Comparison of ENCODE assay signal across 9 cellular contexts in genomic region chr9:22037954-22038690, GRCh38. TPM values are rescaled to one million over a fixed set of nuclear protein-coding genes. Genes with fewer than 3 reads are reported as not detected.
A peak's percentile ranks its signal among the peaks of the same experiment; 100 is the strongest.
DNase-seq lines count a peak whose midpoint lies in the region; ATAC-seq, FAIRE-seq and TF ChIP-seq lines count a peak whose summit lies in the region.
"Had no signal": no experiment of that assay in that cellular context is flagged by ENCODE, and none has a peak within 500 bp of the region (broad histone marks: within the 10 kb centered on the region; RNA-seq: fewer than 3 reads in every experiment).

No MANE protein-coding gene starts in this region.

- H2BK20ac ChIP-seq in IMR-90 (ENCODE audit: low read depth, low read length) = no peak overlapping the region

- CTCF ChIA-PET in IMR-90 (lab: Yijun Ruan, JAX) = interaction anchor here (0.7 to 6.4 kb wide), 10 partner anchors 15 to 229 kb away, joined by 3 to 34 read pairs (median 6); partner anchors contain the start of gene CDKN2B

- H3K4me2 ChIP-seq in IMR-90 (ENCODE audit: low read depth, low read length) = no peak overlapping the region

- H4K5ac ChIP-seq in IMR-90 (ENCODE audit: low read depth, low read length) = no peak overlapping the region

- no peak overlapping the region for H3K9ac ChIP-seq in IMR-90 (ENCODE audit: low read depth, low read length)

- intact Hi-C loops in IMR-90 (cut with micrococcal nuclease) = loop anchor here (2.0 kb wide), 1 partner anchor 225 kb away; no protein-coding TSS in a partner anchor
- intact Hi-C loops in ascending aorta (cut with DNase I) = loop anchor here (1.0 kb wide), 2 partner anchors 29 to 224 kb away; partner anchors contain the start of gene CDKN2B
- intact Hi-C loops in right lobe of liver (cut with DNase I) = no loop called here

- H4K20me1 ChIP-seq in IMR-90 (ENCODE audit: insufficient read depth, low read length) = no peaks in the 10 kb centered on the region

- H4K8ac ChIP-seq in IMR-90 (ENCODE audit: low read depth in 2 of 2, low read length in 2 of 2) = no peak overlapping the region

- H3K4me1 ChIP-seq in IMR-90 (ENCODE audit: control insufficient read depth, insufficient read depth, low read length) (peaks cover 4% of the 10 kb centered on the region), ascending aorta (no peaks in the 10 kb centered on the region), right lobe of liver (peaks cover 0 to 6% (median 0%) of the 10 kb centered on the region in 4 donors)

- no peak overlapping the region for H3K18ac ChIP-seq in IMR-90 (ENCODE audit: low read depth, low read length)

- TF ChIP-seq RAD21 in IMR-90 (IDR thresholded peaks at IDR 0.05; ENCODE audit: low read length) = peak; percentile 67

- H3K36me3 ChIP-seq in IMR-90 (ENCODE audit: control insufficient read depth, insufficient read depth, low read length) (peaks cover 1% of the 10 kb centered on the region; the same call in 1 of the 2 replicates), ascending aorta (no peaks in the 10 kb centered on the region), right lobe of liver (no peaks in the 10 kb centered on the region)

- no peak overlapping the region for H2BK5ac ChIP-seq in IMR-90 (ENCODE audit: low read depth, low read length, poor library complexity, severe bottlenecking)

- FAIRE-seq in G401.6 (lab: Jason Lieb, UNC) = peak; percentile 80

- H3K4ac ChIP-seq in IMR-90 (ENCODE audit: low read depth, low read length) = no peak overlapping the region

- H3K27ac ChIP-seq in IMR-90 (ENCODE audit: insufficient read depth, low read length) = no peak overlapping the region
- H3K27ac ChIP-seq in ascending aorta = no peak overlapping the region
- no peak overlapping the region for H3K27ac ChIP-seq in right lobe of liver

- peaks cover 3% of the 10 kb centered on the region for H3K9me1 ChIP-seq in IMR-90 (ENCODE audit: insufficient read depth, low read length)

- no CpG with 5 or more reads among the region's 2 CpGs for WGBS in IMR-90 (ENCODE audit: extremely low coverage in 2 of 2, insufficient read length in 1 of 2), 2 experiments
- WGBS in right lobe of liver (ENCODE audit: insufficient coverage, low coverage, low lambda C conversion rate, missing lambda C conversion rate) = 9% methylated on average over 2 of the region's 2 CpGs

- H3K9me3 ChIP-seq in IMR-90 (ENCODE audit: control insufficient read depth, insufficient read depth, low read length) = no peaks in the 10 kb centered on the region
- no peaks in the 10 kb centered on the region for H3K9me3 ChIP-seq in ascending aorta
- no peaks in the 10 kb centered on the region for H3K9me3 ChIP-seq in right lobe of liver

- ATAC-seq in IMR-90 (ENCODE audit: low read depth) = peak; percentile 36; the same call in 1 of the 2 replicates
- peak; percentile 53 to 66 (median 65) for ATAC-seq in right lobe of liver
- no peak for ATAC-seq in GM19463 (IDR thresholded peaks at IDR 0.05; ENCODE audit: unreplicated experiment)

- H3K27me3 ChIP-seq in IMR-90 (ENCODE audit: control insufficient read depth, insufficient read depth, low read length) (no peaks in the 10 kb centered on the region), ascending aorta (no peaks in the 10 kb centered on the region), right lobe of liver (no peaks in the 10 kb centered on the region)

- dilution Hi-C loops in IMR-90 (cut with HindIII; ENCODE audit: low sequenced_read_pairs, unreplicated experiment) = no loop called here

- DNase-seq in IMR-90 = peak; percentile 47
- no peak for DNase-seq in ascending aorta (ENCODE audit: low spot score in 2 of 2)
- no peak for DNase-seq in right lobe of liver
- no peak for DNase-seq in activated CD4-positive, alpha-beta T cell treated with anti-CD3 and anti-CD28 coated beads for 4 hours
- no peak for DNase-seq in stimulated activated CD4-positive, alpha-beta T cell treated with anti-CD3 and anti-CD28 coated beads, Interleukin-4, amount 100 ng/mL, for 24 hours
- no peak for DNase-seq in activated naive CD4-positive, alpha-beta T cell treated with Interleukin-2 at 50 U/mL for 16 hours

- in situ Hi-C loops in IMR-90 (cut with MboI; ENCODE audit: low sequenced_read_pairs) = no loop called here

- BruUV-seq in IMR-90 (replicated peaks; lab: Mats Ljungman, UMichigan) = no TSS peak

- no peak overlapping the region for H2BK15ac ChIP-seq in IMR-90 (ENCODE audit: low read depth, low read length)

- POLR2A ChIA-PET in IMR-90 (lab: Charles Lee; ENCODE audit: unreplicated experiment) = no interaction called here

- H2BK120ac ChIP-seq in IMR-90 (ENCODE audit: low read depth, low read length) = no peak overlapping the region

- no peak overlapping the region for H2AK9ac ChIP-seq in IMR-90 (replicated peaks; ENCODE audit: low read depth, low read length, poor library complexity)

- H3K56ac ChIP-seq in IMR-90 (ENCODE audit: extremely low read depth, insufficient read depth, low read length) = no peak overlapping the region

- H3K79me1 ChIP-seq in IMR-90 (ENCODE audit: low read depth in 1 of 2, low read length in 2 of 2) = no peaks in the 10 kb centered on the region

- H3K23ac ChIP-seq in IMR-90 (ENCODE audit: low read depth, low read length) = no peak overlapping the region

- H3K14ac ChIP-seq in IMR-90 (replicated peaks; ENCODE audit: low read depth, low read length) = no peak overlapping the region

- TF ChIP-seq CTCF in IMR-90 (conservative IDR thresholded peaks at IDR 0.05; ENCODE audit: low read depth, low read length) (peak; percentile 55), ascending aorta (IDR thresholded peaks at IDR 0.05) (peak in 2 of 3 experiments; percentile 37 to 50), right lobe of liver (IDR thresholded peaks at IDR 0.05) (peak; percentile 36 to 61 (median 60))

- no peak overlapping the region for H2AK5ac ChIP-seq in IMR-90 (ENCODE audit: low read depth, low read length)

- no peak for TF ChIP-seq POLR2A in IMR-90 (IDR thresholded peaks at IDR 0.05; ENCODE audit: low read depth, low read length)
- no peak for TF ChIP-seq POLR2A in right lobe of liver (IDR thresholded peaks at IDR 0.05)

- H3K4me3 ChIP-seq in IMR-90 (ENCODE audit: insufficient read depth, low read depth, low read length) (no peak overlapping the region), ascending aorta (no peak overlapping the region), right lobe of liver (no peak overlapping the region)

- H2AFZ ChIP-seq in IMR-90 (replicated peaks; ENCODE audit: low read length, poor library complexity) = no peak overlapping the region

- no peak overlapping the region for H4K91ac ChIP-seq in IMR-90 (ENCODE audit: insufficient read depth, low read depth, low read length)

TF ChIP-seq in IMR-90, 13 proteins besides CTCF, POLR2A, EP300 and RAD21:
- no peak for TF ChIP-seq RCOR1 (IDR thresholded peaks at IDR 0.05; ENCODE audit: insufficient replicate concordance, low read length)
- TF ChIP-seq BHLHE40 (IDR thresholded peaks at IDR 0.05; ENCODE audit: low read depth, low read length) = no peak
- TF ChIP-seq CHD1 (IDR thresholded peaks at IDR 0.05; ENCODE audit: low read depth, low read length) = no peak
- TF ChIP-seq SMC3 (IDR thresholded peaks at IDR 0.05; ENCODE audit: low read depth, low read length) = peak; percentile 48
- peak; percentile 87 for TF ChIP-seq CEBPB (IDR thresholded peaks at IDR 0.05; ENCODE audit: low read depth, low read length)
- no peak for TF ChIP-seq RFX5 (IDR thresholded peaks at IDR 0.05; ENCODE audit: low read depth, low read length)
- no peak for TF ChIP-seq USF2 (IDR thresholded peaks at IDR 0.05; ENCODE audit: low read depth, low read length)
- TF ChIP-seq NFE2L2 (IDR thresholded peaks at IDR 0.05; ENCODE audit: low read depth, low read length) = no peak
- no peak for TF ChIP-seq MXI1 (IDR thresholded peaks at IDR 0.05; ENCODE audit: borderline replicate concordance, low read depth, low read length)
- TF ChIP-seq MAZ (IDR thresholded peaks at IDR 0.05; ENCODE audit: borderline replicate concordance, low read depth, low read length) = no peak
- TF ChIP-seq ELK1 (IDR thresholded peaks at IDR 0.05; ENCODE audit: borderline replicate concordance, low read depth, low read length) = no peak
- no peak for TF ChIP-seq FOS (IDR thresholded peaks at IDR 0.05; ENCODE audit: low read depth, low read length)
- no peak for TF ChIP-seq MAFK (IDR thresholded peaks at IDR 0.05; ENCODE audit: low read depth, low read length)

RNA-seq across cellular contexts. Expression of gene CDKN2B, which starts 29.0 kb away (rescaled TPM):
- total RNA-seq in IMR-90 (2012; rRNA removed) (3.6 and 5.6 TPM in 2 replicates), ascending aorta (11.4 TPM), right lobe of liver (1 to 10 TPM in 5 of 6 experiments, under 1 TPM in 1; 0.64 to 4.2 (median 1.8) TPM)
- polyA plus RNA-seq in IMR-90 (2012; rRNA removed) = 7.3 and 8.2 TPM in 2 replicates
- 4.0 and 5.4 TPM in 2 replicates for polyA plus RNA-seq in IMR-90 (2012; cell fraction: cytosol; rRNA removed)
- polyA plus RNA-seq in IMR-90 (2012; cell fraction: nucleus; rRNA removed; ENCODE audit: low replicate concordance) = 20.4 and 30.8 TPM in 2 replicates
- total RNA-seq: naive thymus-derived CD8-positive, alpha-beta T cell had no signal

RNA-seq across cellular contexts. Expression of gene CDKN2B-AS1, which starts 43.5 kb away (rescaled TPM):
- 1.1 and 1.7 TPM in 2 replicates for total RNA-seq in IMR-90 (2012; rRNA removed)
- 0.70 and 1.0 TPM in 2 replicates for polyA plus RNA-seq in IMR-90 (2012; rRNA removed)
- 0.12 and 0.25 TPM in 2 replicates for polyA plus RNA-seq in IMR-90 (2012; cell fraction: cytosol; rRNA removed)
- 0.82 and 7.2 TPM in 2 replicates for polyA plus RNA-seq in IMR-90 (2012; cell fraction: nucleus; rRNA removed; ENCODE audit: low replicate concordance)
- total RNA-seq in ascending aorta = not detected
- under 1 TPM in 4 of 6 experiments, not detected in 2; 0.13 to 0.37 (median 0.21) TPM for total RNA-seq in right lobe of liver
- polyA plus RNA-seq: naive thymus-derived CD8-positive, alpha-beta T cell had no signal

RNA-seq across cellular contexts. Expression of gene CDKN2A, which starts 43.9 kb away (rescaled TPM):
- total RNA-seq in IMR-90 (2012; rRNA removed) (11.3 and 17.5 TPM in 2 replicates), ascending aorta (17.1 TPM), right lobe of liver (1 to 10 TPM in 3 of 6 experiments, under 1 TPM in 2, not detected in 1; 0.30 to 1.4 (median 1.2) TPM)
- polyA plus RNA-seq in IMR-90 (2012; rRNA removed) = 75.3 and 143 TPM in 2 replicates
- polyA plus RNA-seq in IMR-90 (2012; cell fraction: cytosol; rRNA removed) = 94.9 and 145 TPM in 2 replicates
- 55.5 and 101 TPM in 2 replicates for polyA plus RNA-seq in IMR-90 (2012; cell fraction: nucleus; rRNA removed; ENCODE audit: low replicate concordance)

Comparison
In these comparisons a context has a peak if more than half of its experiments do, and no peak if none do; other contexts are left out.
1. intact Hi-C loops: an anchor here in IMR-90 (2.0 kb wide) and ascending aorta (1.0 kb wide); none called in right lobe of liver.